ENCODE assay signal across 9 cellular contexts in genomic region chr10:7789390-7789789, GRCh38. TPM values are rescaled to one million over a fixed set of nuclear protein-coding genes. Genes with fewer than 3 reads are reported as not detected.
DNase-seq lines count a peak whose midpoint lies in the region; ATAC-seq and TF ChIP-seq lines count a peak whose summit lies in the region.
"Had no signal": no experiment of that assay in that cellular context is flagged by ENCODE, and none has a peak within 500 bp of the region (broad histone marks: within the 10 kb centered on the region; RNA-seq: fewer than 3 reads in every experiment).

No MANE protein-coding gene starts in this region.

- intact Hi-C loops in PC-3 (cut with micrococcal nuclease) = loop anchor here (2.0 kb wide), 1 partner anchor 29 kb away; the partner anchor contains the start of gene TAF3

- peak overlapping the region; percentile 94 for H3K9ac ChIP-seq in GM23248
- peak overlapping the region; percentile 98 for H3K9ac ChIP-seq in PC-3 (ENCODE audit: low read length)
- peak overlapping the region; percentile 80 for H3K9ac ChIP-seq in fibroblast of lung (ENCODE audit: insufficient read depth, low read length)
- no peak overlapping the region for H3K9ac ChIP-seq in rectal smooth muscle tissue (ENCODE audit: low read length)

- H3K4me1 ChIP-seq in GM23248 (ENCODE audit: insufficient read depth) = peaks cover 48% of the 10 kb centered on the region
- H3K4me1 ChIP-seq in PC-3 (ENCODE audit: insufficient read depth, low read length) = peaks cover 17% of the 10 kb centered on the region
- H3K4me1 ChIP-seq in fibroblast of lung (ENCODE audit: control insufficient read depth, extremely low read depth, insufficient read depth, low read length) = peaks cover 2% of the 10 kb centered on the region
- H3K4me1 ChIP-seq in rectal smooth muscle tissue (ENCODE audit: control insufficient read depth, insufficient read depth, low read length) = peaks cover 23% of the 10 kb centered on the region

- H3K27me3 ChIP-seq in GM23248 (replicated peaks; ENCODE audit: insufficient read depth) = no peaks in the 10 kb centered on the region
- H3K27me3 ChIP-seq in PC-3 (ENCODE audit: low read length) = no peaks in the 10 kb centered on the region
- H3K27me3 ChIP-seq in fibroblast of lung (ENCODE audit: control insufficient read depth, insufficient read depth, low read length) = no peaks in the 10 kb centered on the region
- H3K27me3 ChIP-seq in rectal smooth muscle tissue (ENCODE audit: control insufficient read depth, insufficient read depth, low read length) = peaks cover 3% of the 10 kb centered on the region

- peak; percentile 56 for DNase-seq in GM23248
- DNase-seq in PC-3 = peak; percentile 12
- peak; percentile 17 to 56 for DNase-seq in fibroblast of lung (ENCODE audit: low read depth in 2 of 2)
- DNase-seq in T-helper 17 cell = no peak
- DNase-seq in NCI-H2227 treated with DMSO at 0.1 percent for 48 hours (lab: John Stamatoyannopoulos, UW) = no peak
- no peak for DNase-seq in COLO829 (ENCODE audit: low spot score)
- no peak for DNase-seq in activated CD8-positive, alpha-beta memory T cell treated with anti-CD3 and anti-CD28 coated beads, Interleukin-2, amount 50 U/mL, for 4 hours
- DNase-seq: stimulated activated CD4-positive, alpha-beta T cell treated with anti-CD3 and anti-CD28 coated beads, Interleukin-15, amount 100 ng/mL, for 24 hours had no signal

- H3K4me2 ChIP-seq in GM23248 (ENCODE audit: unreplicated experiment) (peak overlapping the region; percentile 99), PC-3 (ENCODE audit: low read length) (peak overlapping the region; percentile 86), fibroblast of lung (ENCODE audit: extremely low read depth, insufficient read depth, low read length) (peak overlapping the region; percentile 94)

- no peaks in the 10 kb centered on the region for H3K9me2 ChIP-seq in GM23248 (ENCODE audit: insufficient read depth)
- no peaks in the 10 kb centered on the region for H3K9me2 ChIP-seq in PC-3 (replicated peaks; ENCODE audit: low read length)

- no TSS peak for BruUV-seq in PC-3 (replicated peaks; lab: Mats Ljungman, UMichigan)

- in situ Hi-C loops in GM23248 (cut with MboI) = no loop called here

- TF ChIP-seq CTCF in PC-3 (conservative IDR thresholded peaks at IDR 0.05; ENCODE audit: low read depth, low read length) (no peak), fibroblast of lung (conservative IDR thresholded peaks at IDR 0.05 in 1 of 2, IDR thresholded peaks at IDR 0.05 in 1 of 2; ENCODE audit: low read depth in 1 of 2, low read length in 2 of 2) (no peak)

- 31 to 34% methylated on average over 3 of the region's 3 CpGs for WGBS in GM23248 (ENCODE audit: low coverage in 1 of 2, low lambda C conversion rate in 2 of 2, missing lambda C conversion rate in 2 of 2), 2 experiments

- peaks cover 5% of the 10 kb centered on the region for H3K36me3 Mint-ChIP-seq in T-helper 17 cell (ENCODE audit: low read depth)

- CTCF ChIA-PET in PC-3 (lab: Charles Lee) = no interaction called here

- ATAC-seq in PC-3 (no peak), T-helper 17 cell (no peak)

- H4K20me1 ChIP-seq in GM23248 (ENCODE audit: insufficient read depth) (peaks cover 15% of the 10 kb centered on the region), PC-3 (ENCODE audit: low read length) (peaks cover 34% of the 10 kb centered on the region), fibroblast of lung (ENCODE audit: control insufficient read depth, extremely low read depth, insufficient read depth, low read length) (no peaks in the 10 kb centered on the region)

- H3K4me1 Mint-ChIP-seq in T-helper 17 cell = peaks cover 47% of the 10 kb centered on the region

- POLR2A ChIA-PET in PC-3 (lab: Charles Lee; ENCODE audit: unreplicated experiment) = no interaction called here

- H3K9me3 ChIP-seq in GM23248 (ENCODE audit: low read depth) (no peaks in the 10 kb centered on the region), PC-3 (ENCODE audit: low read length) (no peaks in the 10 kb centered on the region), fibroblast of lung (ENCODE audit: control insufficient read depth, insufficient read depth, low read depth, low read length) (no peaks in the 10 kb centered on the region), T-helper 17 cell (ENCODE audit: control insufficient read depth, low read length, poor library complexity, severe bottlenecking) (no peaks in the 10 kb centered on the region)

- 0 out of 2 replicates have a peak, but pooled peaks cover 11% of the 10 kb centered on the region for H3F3A ChIP-seq in GM23248 (ENCODE audit: insufficient read depth)
- no peaks in the 10 kb centered on the region for H3F3A ChIP-seq in PC-3 (ENCODE audit: low read length, unreplicated experiment)

- H3K27ac ChIP-seq in GM23248 (0 out of 2 replicates have a peak overlapping the region, but pooled peaks have one; percentile 38), PC-3 (ENCODE audit: low read length) (no peak overlapping the region), fibroblast of lung (ENCODE audit: insufficient read depth, low read length) (no peak overlapping the region), rectal smooth muscle tissue (ENCODE audit: low read depth, low read length) (no peak overlapping the region)

- no peak overlapping the region for H3K27ac Mint-ChIP-seq in T-helper 17 cell

- H3K27me3 Mint-ChIP-seq in T-helper 17 cell = no peaks in the 10 kb centered on the region

- H3K4me3 ChIP-seq in GM23248 (peak overlapping the region; percentile 83), PC-3 (ENCODE audit: low read length) (peak overlapping the region; percentile 89), fibroblast of lung (replicated peaks in 1 of 4; ENCODE audit: control extremely low read depth in 1 of 4, insufficient read depth in 1 of 4, low read depth in 3 of 4, low read length in 4 of 4) (peak overlapping the region; percentile 73 to 91 (median 80)), rectal smooth muscle tissue (ENCODE audit: low read length) (peak overlapping the region; percentile 89)

- no peak overlapping the region for H3K4me3 Mint-ChIP-seq in T-helper 17 cell

- H2AFZ ChIP-seq in GM23248 = no peak overlapping the region
- no peak overlapping the region for H2AFZ ChIP-seq in PC-3 (ENCODE audit: low read length)
- H2AFZ ChIP-seq in fibroblast of lung (ENCODE audit: low read length) = no peak overlapping the region

- no peaks in the 10 kb centered on the region for H3K36me3 ChIP-seq in GM23248 (ENCODE audit: low read depth)
- H3K36me3 ChIP-seq in PC-3 (ENCODE audit: low read depth, low read length) = no peaks in the 10 kb centered on the region
- H3K36me3 ChIP-seq in fibroblast of lung (ENCODE audit: control insufficient read depth, insufficient read depth, low read length) = no peaks in the 10 kb centered on the region
- H3K36me3 ChIP-seq in rectal smooth muscle tissue (ENCODE audit: control insufficient read depth, insufficient read depth, low read length) = no peaks in the 10 kb centered on the region

- H3K79me2 ChIP-seq in GM23248 (ENCODE audit: insufficient read depth) = peaks cover 99% of the 10 kb centered on the region
- H3K79me2 ChIP-seq in PC-3 (ENCODE audit: low read length) = peaks cover 98% of the 10 kb centered on the region
- H3K79me2 ChIP-seq in fibroblast of lung (ENCODE audit: control insufficient read depth, insufficient read depth, low read length) = peaks cover 98% of the 10 kb centered on the region

RNA-seq across cellular contexts. Expression of gene ATP5F1C, which starts 1.4 kb away (rescaled TPM):
- total RNA-seq in GM23248 (2014; rRNA removed; shearing (Covaris generic)) = 229 and 315 TPM in 2 replicates
- polyA plus RNA-seq in GM23248 (2016; fragmentation: Nextera tagmentation; extraction: Ambion mirVana) = 294 and 304 TPM in 2 replicates
- 167 and 177 TPM in 2 replicates for total RNA-seq in PC-3 (2014; rRNA removed)
- 170 and 172 TPM in 2 replicates for total RNA-seq in fibroblast of lung
- 331 and 353 TPM in 2 replicates for polyA plus RNA-seq in fibroblast of lung
- polyA plus RNA-seq in fibroblast of lung (2012) = 279 and 293 TPM in 2 replicates
- polyA minus RNA-seq in fibroblast of lung (ENCODE audit: low replicate concordance) = 28.4 and 41.2 TPM in 2 replicates
- total RNA-seq in T-helper 17 cell = 100 to 1,000 TPM; 115 to 117 TPM

RNA-seq across cellular contexts. Expression of gene KIN, which starts 1.6 kb away (rescaled TPM):
- total RNA-seq in GM23248 (2014; rRNA removed; shearing (Covaris generic)) = 3.8 and 7.8 TPM in 2 replicates
- polyA plus RNA-seq in GM23248 (2016; fragmentation: Nextera tagmentation; extraction: Ambion mirVana) = 10.6 and 11.7 TPM in 2 replicates
- 2.4 and 7.3 TPM in 2 replicates for total RNA-seq in PC-3 (2014; rRNA removed)
- total RNA-seq in fibroblast of lung = 7.2 and 10.1 TPM in 2 replicates
- 8.9 and 9.6 TPM in 2 replicates for polyA plus RNA-seq in fibroblast of lung
- 11.1 and 13.4 TPM in 2 replicates for polyA plus RNA-seq in fibroblast of lung (2012)
- 0.04 and 0.55 TPM in 2 replicates for polyA minus RNA-seq in fibroblast of lung (ENCODE audit: low replicate concordance)
- total RNA-seq in T-helper 17 cell = 1 to 10 TPM; 6.3 to 8.6 TPM

RNA-seq across cellular contexts. Expression of gene TAF3, which starts 28.9 kb away (rescaled TPM):
- total RNA-seq in GM23248 (2014; rRNA removed; shearing (Covaris generic)) = 1.7 and 2.4 TPM in 2 replicates
- 4.4 and 5.5 TPM in 2 replicates for polyA plus RNA-seq in GM23248 (2016; fragmentation: Nextera tagmentation; extraction: Ambion mirVana)
- total RNA-seq in PC-3 (2014; rRNA removed) = 1.2 and 2.0 TPM in 2 replicates
- 1.5 and 2.1 TPM in 2 replicates for total RNA-seq in fibroblast of lung
- polyA plus RNA-seq in fibroblast of lung = 4.0 and 5.0 TPM in 2 replicates
- 5.2 and 5.8 TPM in 2 replicates for polyA plus RNA-seq in fibroblast of lung (2012)
- polyA minus RNA-seq in fibroblast of lung (ENCODE audit: low replicate concordance) = 0.51 and 2.4 TPM in 2 replicates
- 10 to 100 TPM; 17.0 to 18.4 TPM for total RNA-seq in T-helper 17 cell

Comparison
In these comparisons a context has a peak if more than half of its experiments do, and no peak if none do; other contexts are left out.
1. DNase-seq: peak in GM23248 (single experiment), PC-3 (single experiment) and fibroblast of lung (2 of 2); none in T-helper 17 cell (0 of 3), NCI-H2227 treated with DMSO at 0.1 percent for 48 hours (single experiment), COLO829 (single experiment) and activated CD8-positive, alpha-beta memory T cell treated with anti-CD3 and anti-CD28 coated beads, Interleukin-2, amount 50 U/mL, for 4 hours (single experiment).
2. Peak in every context shown above with its lines, with median percentiles within 50 percentile points of each other: H3K4me2 ChIP-seq and H3K4me3 ChIP-seq.